Comparison of ENCODE assay signal across 1 cellular context in genomic region chr19:19661141-19661674, GRCh38.
TF ChIP-seq lines count a peak whose summit lies in the region.

No MANE protein-coding gene starts in this region.

TF ChIP-seq in GM12878, 131 proteins besides CTCF, POLR2A, EP300 and RAD21:
- peak; percentile 57; the same call in 1 of the 2 replicates for TF ChIP-seq LARP7 (IDR thresholded peaks at IDR 0.05)
- TF ChIP-seq RELB (IDR thresholded peaks at IDR 0.05; ENCODE audit: low read depth) = no peak
